ENCODE assay signal across 3 cellular contexts in genomic region chr2:15963109-15963976, GRCh38. TPM values are rescaled to one million over a fixed set of nuclear protein-coding genes. Genes with fewer than 3 reads are reported as not detected.
"Had no signal": no experiment of that assay in that cellular context is flagged by ENCODE, and none has a peak within 500 bp of the region (broad histone marks: within the 10 kb centered on the region; RNA-seq: fewer than 3 reads in every experiment).

No MANE protein-coding gene starts in this region.

RNA-seq across cellular contexts. Expression of gene MYCN, which starts 23.0 kb away (rescaled TPM):
- total RNA-seq: GM23248, H4, HFFc6 had no signal
- polyA plus RNA-seq: GM23248 had no signal
